Comparison of ENCODE assay signal across 5 cellular contexts in genomic region chr1:108229969-108230368, GRCh38. TPM values are rescaled to one million over a fixed set of nuclear protein-coding genes. Genes with fewer than 3 reads are reported as not detected.
"Had no signal": no experiment of that assay in that cellular context is flagged by ENCODE, and none has a peak within 500 bp of the region (broad histone marks: within the 10 kb centered on the region; RNA-seq: fewer than 3 reads in every experiment).

No MANE protein-coding gene starts in this region.

RNA-seq across cellular contexts. Expression of gene NBPF4, which starts 13.9 kb away (rescaled TPM):
- total RNA-seq: OCI-LY7, Right ventricle myocardium inferior, Right ventricle myocardium superior, SJSA1, SK-MEL-5 had no signal

RNA-seq across cellular contexts. Expression of gene SLC25A24, which starts 29.8 kb away (rescaled TPM):
- total RNA-seq: OCI-LY7 had no signal
